In the genomic region with DNA sequence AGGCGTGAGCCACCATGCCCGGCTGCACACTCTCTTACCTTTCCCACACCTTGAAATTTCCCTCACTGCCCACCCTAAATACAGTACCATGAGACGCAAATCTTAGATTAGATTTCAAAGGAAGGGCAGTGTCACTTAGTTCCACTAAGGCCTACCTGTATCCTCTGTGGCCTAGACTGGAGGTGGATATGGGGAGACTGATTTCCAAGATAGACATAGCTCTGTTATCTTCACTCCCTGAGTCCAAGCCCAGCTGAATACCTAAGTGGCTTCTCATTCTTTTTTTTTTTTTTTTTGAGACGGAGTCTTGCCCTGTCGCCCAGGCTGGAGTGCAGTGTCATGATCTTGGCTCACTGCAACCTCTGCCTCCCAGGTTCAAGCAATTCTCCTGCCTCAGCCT, we compare ENCODE assay signal across 13 cellular contexts.
"Had no signal": no experiment of that assay in that cellular context is flagged by ENCODE, and none has a peak within 500 bp of the region (broad histone marks: within the 10 kb centered on the region; RNA-seq: fewer than 3 reads in every experiment).

No MANE protein-coding gene starts in this region.

- H3K27ac Mint-ChIP-seq: activated naive CD4-positive, alpha-beta T cell treated with anti-CD3 and anti-CD28 coated beads, Interleukin-2, amount 10 ng/mL, durations not matched to agents 7 days and 5 days; activated T-helper 2 cell treated with anti-CD3 and anti-CD28 coated beads, Interferon-gamma antibody, Interleukin-2, Interleukin-4, amounts not matched to agents 10 μg/mL and 5 μg/mL and 100 μg/mL, durations not matched to agents 14 hours and 24 hours and 36 hours had no signal

- H3K4me3 Mint-ChIP-seq: activated naive CD4-positive, alpha-beta T cell treated with anti-CD3 and anti-CD28 coated beads, Interleukin-2, amount 10 ng/mL, durations not matched to agents 7 days and 5 days had no signal

- DNase-seq: activated naive CD4-positive, alpha-beta T cell treated with anti-CD3 and anti-CD28 coated beads, Interleukin-2, amount 10 ng/mL, durations not matched to agents 7 days and 5 days; adrenal gland; body of pancreas; foreskin keratinocyte; heart right ventricle; left ventricle myocardium inferior; mesendoderm; pancreas had no signal

- ATAC-seq: activated CD4-positive, CD25-positive, alpha-beta regulatory T cell treated with anti-CD3 and anti-CD28 coated beads, Interleukin-2, amount 50 U/mL, for 24 hours; body of pancreas; heart right ventricle; pancreas had no signal

- H3K27me3 ChIP-seq: adrenal gland, body of pancreas, foreskin keratinocyte, heart right ventricle, pancreas, vagina had no signal

- H3K36me3 Mint-ChIP-seq: activated naive CD4-positive, alpha-beta T cell treated with anti-CD3 and anti-CD28 coated beads, Interleukin-2, amount 10 ng/mL, durations not matched to agents 7 days and 5 days had no signal

- H3K9me3 ChIP-seq: adrenal gland, body of pancreas, heart right ventricle, left ventricle myocardium inferior, pancreas, vagina had no signal

- H3K4me3 ChIP-seq: adrenal gland, body of pancreas, heart right ventricle, left ventricle myocardium inferior, pancreas, skin epidermis, vagina had no signal

- H3K9me3 Mint-ChIP-seq: activated T-helper 2 cell treated with anti-CD3 and anti-CD28 coated beads, Interferon-gamma antibody, Interleukin-2, Interleukin-4, amounts not matched to agents 10 μg/mL and 5 μg/mL and 100 μg/mL, durations not matched to agents 14 hours and 24 hours and 36 hours had no signal

- H3K36me3 ChIP-seq: adrenal gland, heart right ventricle, left ventricle myocardium inferior, pancreas, vagina had no signal

- H3K4me1 ChIP-seq: adrenal gland, body of pancreas, heart right ventricle, left ventricle myocardium inferior, pancreas, vagina had no signal

- FAIRE-seq: kidney, pancreas had no signal
